1 cellular context compared by ENCODE assay signal in genomic region chr9:72365525-72366256, GRCh38.
A peak's percentile ranks its signal among the peaks of the same experiment; 100 is the strongest.
TF ChIP-seq lines count a peak whose summit lies in the region.

No MANE protein-coding gene starts in this region.

TF ChIP-seq in HepG2, 621 proteins besides CTCF, POLR2A, EP300 and RAD21 (continued from another document and continues in another):
- no peak for TF ChIP-seq ZNF276 (CRISPR knock-in tag; IDR thresholded peaks at IDR 0.05; ENCODE audit: low read depth)
- no peak; the same call in 1 of the 2 replicates for TF ChIP-seq ARID3A (IDR thresholded peaks at IDR 0.05; ENCODE audit: low read depth, low read length)
- TF ChIP-seq ZNF263 (CRISPR knock-in tag; IDR thresholded peaks at IDR 0.05), result no peak
- no peak for TF ChIP-seq HOXA7 (CRISPR knock-in tag; IDR thresholded peaks at IDR 0.05)
- no peak for TF ChIP-seq NPAS2 (CRISPR knock-in tag; IDR thresholded peaks at IDR 0.05; ENCODE audit: borderline replicate concordance)
- no peak for TF ChIP-seq MZF1 (CRISPR knock-in tag; IDR thresholded peaks at IDR 0.05; ENCODE audit: borderline replicate concordance)
- TF ChIP-seq ZKSCAN8 (CRISPR knock-in tag; IDR thresholded peaks at IDR 0.05; ENCODE audit: borderline replicate concordance), result no peak
- no peak for TF ChIP-seq EZH2 (conservative IDR thresholded peaks at IDR 0.05; ENCODE audit: low read depth, low read length)
- TF ChIP-seq ZNF17 (CRISPR knock-in tag; IDR thresholded peaks at IDR 0.05), result no peak
- TF ChIP-seq AFF4 (CRISPR knock-in tag; IDR thresholded peaks at IDR 0.05), result no peak
- no peak for TF ChIP-seq ZBTB14 (CRISPR knock-in tag; IDR thresholded peaks at IDR 0.05)
- TF ChIP-seq ZNF780A (CRISPR knock-in tag; IDR thresholded peaks at IDR 0.05), result no peak
- TF ChIP-seq MTA1 (CRISPR knock-in tag; IDR thresholded peaks at IDR 0.05; ENCODE audit: borderline replicate concordance), result 0 out of 2 replicates have a peak, but pooled peaks have one; percentile 20
- TF ChIP-seq RFX5 (IDR thresholded peaks at IDR 0.05; ENCODE audit: low read depth, low read length), result no peak
- TF ChIP-seq HNRNPK (IDR thresholded peaks at IDR 0.05; ENCODE audit: low read depth, low read length, poor library complexity, severe bottlenecking), result no peak
- TF ChIP-seq NFE2L1 (CRISPR knock-in tag; IDR thresholded peaks at IDR 0.05; ENCODE audit: borderline replicate concordance), result no peak; the same call in 1 of the 2 replicates
- no peak for TF ChIP-seq MED13 (CRISPR knock-in tag; IDR thresholded peaks at IDR 0.05)
- no peak for TF ChIP-seq NCOA5 (CRISPR knock-in tag; IDR thresholded peaks at IDR 0.05)
- no peak for TF ChIP-seq ZNF225 (CRISPR knock-in tag; IDR thresholded peaks at IDR 0.05)
- no peak; the same call in 1 of the 2 replicates for TF ChIP-seq KLF15 (CRISPR knock-in tag; IDR thresholded peaks at IDR 0.05; ENCODE audit: borderline replicate concordance)
- peak; percentile 70; the same call in 1 of the 2 replicates for TF ChIP-seq ZNF605 (CRISPR knock-in tag; IDR thresholded peaks at IDR 0.05)
- TF ChIP-seq SMC3 (IDR thresholded peaks at IDR 0.05; ENCODE audit: low read length), result no peak
- peak; percentile 82 for TF ChIP-seq ZNF317 (CRISPR knock-in tag; IDR thresholded peaks at IDR 0.05)
- TF ChIP-seq ZBTB42 (CRISPR knock-in tag; IDR thresholded peaks at IDR 0.05), result no peak
- no peak for TF ChIP-seq ZSCAN30 (CRISPR knock-in tag; IDR thresholded peaks at IDR 0.05)
- no peak for TF ChIP-seq ZNF337 (CRISPR knock-in tag; IDR thresholded peaks at IDR 0.05; ENCODE audit: borderline replicate concordance, low read depth)
- TF ChIP-seq ZNF512 (CRISPR knock-in tag; IDR thresholded peaks at IDR 0.05), result peak; percentile 36; the same call in 1 of the 2 replicates
- no peak for TF ChIP-seq PBX2 (CRISPR knock-in tag; IDR thresholded peaks at IDR 0.05)
- TF ChIP-seq HOMEZ (CRISPR knock-in tag; IDR thresholded peaks at IDR 0.05; ENCODE audit: low read depth), result no peak
- no peak; the same call in 1 of the 2 replicates for TF ChIP-seq BORCS8-MEF2B (CRISPR knock-in tag; IDR thresholded peaks at IDR 0.05)
- TF ChIP-seq NCOR1 (IDR thresholded peaks at IDR 0.05; ENCODE audit: borderline replicate concordance, low read length), result peak; percentile 45; the same call in 1 of the 2 replicates
- no peak for TF ChIP-seq NCOA1 (CRISPR knock-in tag; IDR thresholded peaks at IDR 0.05)
- no peak for TF ChIP-seq TRIM22 (IDR thresholded peaks at IDR 0.05)
- no peak for TF ChIP-seq HOXA5 (CRISPR knock-in tag; IDR thresholded peaks at IDR 0.05)
- no peak for TF ChIP-seq TBX3 (IDR thresholded peaks at IDR 0.05; ENCODE audit: borderline replicate concordance)
- no peak for TF ChIP-seq HMG20B (CRISPR knock-in tag; conservative IDR thresholded peaks at IDR 0.05)
- peak; percentile 8; the same call in 1 of the 2 replicates for TF ChIP-seq ZNF430 (CRISPR knock-in tag; IDR thresholded peaks at IDR 0.05)
- TF ChIP-seq ZNF597 (CRISPR knock-in tag; IDR thresholded peaks at IDR 0.05), result no peak
- no peak; the same call in 1 of the 2 replicates for TF ChIP-seq ZBTB1 (CRISPR knock-in tag; IDR thresholded peaks at IDR 0.05; ENCODE audit: borderline replicate concordance)
- no peak for TF ChIP-seq ZNF629 (CRISPR knock-in tag; conservative IDR thresholded peaks at IDR 0.05)
- peak; percentile 48; the same call in 1 of the 2 replicates for TF ChIP-seq FOXK1 (CRISPR knock-in tag; IDR thresholded peaks at IDR 0.05; ENCODE audit: borderline replicate concordance, low read depth)
- TF ChIP-seq SMYD3 (CRISPR knock-in tag; IDR thresholded peaks at IDR 0.05), result no peak
- 0 out of 2 replicates have a peak, but pooled peaks have one; percentile 56 for TF ChIP-seq PAWR (CRISPR knock-in tag; IDR thresholded peaks at IDR 0.05; ENCODE audit: borderline replicate concordance)
